In genomic region chr5:42109006-42109572, GRCh38 we compare ENCODE assay signal across 24 cellular contexts.
DNase-seq lines count a peak whose midpoint lies in the region; ATAC-seq and TF ChIP-seq lines count a peak whose summit lies in the region.
"Had no signal": no experiment of that assay in that cellular context is flagged by ENCODE, and none has a peak within 500 bp of the region (broad histone marks: within the 10 kb centered on the region; RNA-seq: fewer than 3 reads in every experiment).

No MANE protein-coding gene starts in this region.

- BruUV-seq in PC-3 (replicated peaks; lab: Mats Ljungman, UMichigan) = no TSS peak

- no peaks in the 10 kb centered on the region for H4K20me1 ChIP-seq in PC-3 (ENCODE audit: low read length)
- H4K20me1 ChIP-seq: BLaER1 treated with 17β-estradiol and CSF1 and Interleukin-3, amounts not matched to agents 10 nM and 100 nM had no signal

- in situ Hi-C loops in ACHN (cut with HindIII; ENCODE audit: low pct_ligation_motif_present, low pct_unique_long_range_greater_than_20kb, low sequenced_read_pairs) = no loop called here

- H3K4me3 ChIP-seq in PC-3 (ENCODE audit: low read length) (no peak overlapping the region), iPS-18a (ENCODE audit: low read length) (peak overlapping the region; percentile 13), WERI-Rb-1 (ENCODE audit: low read depth, low read length) (no peak overlapping the region)
- H3K4me3 ChIP-seq: BLaER1 treated with 17β-estradiol and CSF1 and Interleukin-3, amounts not matched to agents 10 nM and 100 nM; GM23248; PC-9; SJSA1 had no signal

- TF ChIP-seq CTCF in PC-3 (conservative IDR thresholded peaks at IDR 0.05; ENCODE audit: low read depth, low read length) (no peak), WERI-Rb-1 (IDR thresholded peaks at IDR 0.05; ENCODE audit: low read depth, low read length) (no peak)

- CTCF ChIA-PET in PC-3 (lab: Charles Lee) = no interaction called here

- H2AFZ ChIP-seq in PC-3 (ENCODE audit: low read length) = no peak overlapping the region
- H2AFZ ChIP-seq: GM23248, PC-9 had no signal

- no peaks in the 10 kb centered on the region for H3K9me2 ChIP-seq in PC-3 (replicated peaks; ENCODE audit: low read length)

- POLR2A ChIA-PET in PC-3 (lab: Charles Lee; ENCODE audit: unreplicated experiment) = interaction anchor here (0.6 kb wide), 1 partner anchor 141 kb away, joined by 16 read pairs; no protein-coding TSS in a partner anchor

- intact Hi-C loops in PC-3 (cut with micrococcal nuclease) = no loop called here

- no peaks in the 10 kb centered on the region for H3K36me3 ChIP-seq in PC-3 (ENCODE audit: low read depth, low read length)
- no peaks in the 10 kb centered on the region for H3K36me3 ChIP-seq in iPS-18a (ENCODE audit: control insufficient read depth, low read depth, low read length)
- no peaks in the 10 kb centered on the region for H3K36me3 ChIP-seq in WERI-Rb-1
- H3K36me3 ChIP-seq: BLaER1 treated with 17β-estradiol and CSF1 and Interleukin-3, amounts not matched to agents 10 nM and 100 nM; SJSA1 had no signal

- DNase-seq in COLO668 (lab: John Stamatoyannopoulos, UW; ENCODE audit: unreplicated experiment) = peak; percentile 19
- peak; percentile 17 for DNase-seq in H4 (ENCODE audit: low spot score)
- peak; percentile 72 for DNase-seq in PC-3
- no peak for DNase-seq in EL
- DNase-seq in WERI-Rb-1 = no peak
- DNase-seq in ACHN = no peak
- DNase-seq: AML-193; CD4-positive, alpha-beta T cell; COR-L47; DMS 273 treated with DMSO at 0.1 percent for 48 hours; GM23248; H9; NCI-H1092 treated with DMSO at 0.1 percent for 48 hours; NCI-H1436 treated with DMSO at 0.1 percent for 48 hours; NCI-H187 treated with DMSO at 0.1 percent for 48 hours; NCI-H2171 treated with DMSO at 0.1 percent for 48 hours; NCI-H524; NK-92 treated with Interleukin-12 subunit alpha and Interleukin-12 subunit beta, amount 100 ng/mL, for 24 hours; Right ventricle myocardium superior had no signal

- ATAC-seq in PC-3 = peak; percentile 62

- H3K4me2 ChIP-seq in PC-3 (ENCODE audit: low read length) = peak overlapping the region; percentile 9
- H3K4me2 ChIP-seq: BLaER1 treated with 17β-estradiol and CSF1 and Interleukin-3, amounts not matched to agents 10 nM and 100 nM; KMS-11; PC-9 had no signal

- peak overlapping the region; percentile 10; the same call in 1 of the 2 replicates for H3K9ac ChIP-seq in PC-3 (ENCODE audit: low read length)
- H3K9ac ChIP-seq in iPS-18a (ENCODE audit: low read length) = no peak overlapping the region
- H3K9ac ChIP-seq: BLaER1 treated with 17β-estradiol and CSF1 and Interleukin-3, amounts not matched to agents 10 nM and 100 nM; GM23248; KMS-11 had no signal

- peaks cover 13% of the 10 kb centered on the region for H3F3A ChIP-seq in PC-3 (ENCODE audit: low read length, unreplicated experiment)

- H3K79me2 ChIP-seq in PC-3 (ENCODE audit: low read length) = no peaks in the 10 kb centered on the region

- H3K27ac ChIP-seq in PC-3 (ENCODE audit: low read length) = peak overlapping the region; percentile 76
- H3K27ac ChIP-seq in iPS-18a (ENCODE audit: low read length) = no peak overlapping the region
- no peak overlapping the region for H3K27ac ChIP-seq in WERI-Rb-1
- H3K27ac ChIP-seq: BLaER1 treated with 17β-estradiol and CSF1 and Interleukin-3, amounts not matched to agents 10 nM and 100 nM; GM23248; KMS-11; PC-9; SJSA1 had no signal

- H3K9me3 ChIP-seq in PC-3 (ENCODE audit: low read length) (peaks cover 5% of the 10 kb centered on the region), iPS-18a (ENCODE audit: control insufficient read depth, low read depth, low read length) (no peaks in the 10 kb centered on the region), WERI-Rb-1 (ENCODE audit: severe bottlenecking) (no peaks in the 10 kb centered on the region)
- H3K9me3 ChIP-seq: SJSA1 had no signal

- H3K27me3 ChIP-seq in PC-3 (ENCODE audit: low read length) (no peaks in the 10 kb centered on the region; the same call in 1 of the 2 replicates), iPS-18a (ENCODE audit: control insufficient read depth, insufficient read depth, low read length) (no peaks in the 10 kb centered on the region), WERI-Rb-1 (ENCODE audit: insufficient read depth, low read depth, severe bottlenecking) (peaks cover 8% of the 10 kb centered on the region)
- H3K27me3 ChIP-seq: BLaER1 treated with 17β-estradiol and CSF1 and Interleukin-3, amounts not matched to agents 10 nM and 100 nM; SJSA1 had no signal

- H3K4me1 ChIP-seq in PC-3 (ENCODE audit: insufficient read depth, low read length) = peaks cover 29% of the 10 kb centered on the region
- peaks cover 12% of the 10 kb centered on the region for H3K4me1 ChIP-seq in iPS-18a (ENCODE audit: control insufficient read depth, low read depth, low read length)
- H3K4me1 ChIP-seq: BLaER1 treated with 17β-estradiol and CSF1 and Interleukin-3, amounts not matched to agents 10 nM and 100 nM; SJSA1 had no signal

Comparison
In these comparisons a context has a peak if more than half of its experiments do, and no peak if none do; other contexts are left out.
1. DNase-seq: peak in COLO668 (single experiment), H4 (single experiment) and PC-3 (single experiment); none in EL (single experiment), WERI-Rb-1 (single experiment) and ACHN (single experiment).